30 cellular contexts compared by ENCODE assay signal in the genomic region with DNA sequence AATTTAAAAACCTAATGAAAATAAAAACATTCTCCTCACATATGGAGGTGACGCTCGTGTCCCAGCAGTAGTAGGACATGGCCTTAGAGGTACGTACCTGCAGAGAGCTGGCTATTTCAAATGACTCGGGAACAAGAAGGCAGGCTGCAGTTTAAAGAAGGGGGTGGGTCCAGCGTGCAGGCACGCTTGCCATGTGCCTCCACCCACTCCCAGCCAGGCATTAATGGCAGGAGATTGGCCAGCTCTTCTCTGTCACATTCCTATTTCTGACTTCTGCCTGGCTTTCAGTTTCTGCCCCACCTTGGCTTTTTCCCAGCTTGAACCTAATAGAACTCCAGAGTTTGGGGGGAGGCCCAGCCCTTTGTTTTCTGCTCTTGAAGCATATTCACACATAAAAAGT.
"Had no signal": no experiment of that assay in that cellular context is flagged by ENCODE, and none has a peak within 500 bp of the region (broad histone marks: within the 10 kb centered on the region; RNA-seq: fewer than 3 reads in every experiment).

No MANE protein-coding gene starts in this region.

- H3K4me1 ChIP-seq: colonic mucosa, gastrocnemius medialis, left lung, lower lobe of right lung, pancreas, testis, tibial artery had no signal

- H3K27ac Mint-ChIP-seq: dendritic cell treated with granulocyte-macrophage colony-stimulating factor and Interleukin-4, amounts not matched to agents 40 ng/mL and 50 ng/mL, for 4 days; endodermal cell; mesothelial cell of epicardium; natural killer cell treated with Interleukin-12 subunit alpha and Interleukin-12 subunit beta and Interleukin-15 and Interleukin-18, amount 100 ng/mL, for 72 hours; progenitor cell of endocrine pancreas; stimulated activated effector memory CD8-positive, alpha-beta T cell treated with anti-CD3 and anti-CD28 coated beads, Interleukin-12 subunit alpha, Interleukin-12 subunit beta, amount 100 ng/mL, for 72 hours; type B pancreatic cell had no signal

- H3K27me3 Mint-ChIP-seq: dendritic cell treated with granulocyte-macrophage colony-stimulating factor and Interleukin-4, amounts not matched to agents 40 ng/mL and 50 ng/mL, for 4 days; naive B cell; natural killer cell treated with Interleukin-12 subunit alpha and Interleukin-12 subunit beta and Interleukin-15 and Interleukin-18, amount 100 ng/mL, for 72 hours; progenitor cell of endocrine pancreas; type B pancreatic cell had no signal

- H3K4me1 Mint-ChIP-seq: endodermal cell; mesothelial cell of epicardium; naive B cell; neural crest cell; stimulated activated effector memory CD8-positive, alpha-beta T cell treated with anti-CD3 and anti-CD28 coated beads, Interleukin-12 subunit alpha, Interleukin-12 subunit beta, amount 100 ng/mL, for 72 hours had no signal

- H3K9me3 ChIP-seq: colonic mucosa, gastrocnemius medialis, left lung, lower lobe of right lung, mucosa of descending colon, neutrophil, pancreas, testis, tibial artery had no signal

- H3K4me3 Mint-ChIP-seq: dendritic cell treated with granulocyte-macrophage colony-stimulating factor and Interleukin-4, amounts not matched to agents 40 ng/mL and 50 ng/mL, for 4 days; endodermal cell; mesothelial cell of epicardium; naive B cell; natural killer cell treated with Interleukin-12 subunit alpha and Interleukin-12 subunit beta and Interleukin-15 and Interleukin-18, amount 100 ng/mL, for 72 hours; neural crest cell; stimulated activated effector memory CD8-positive, alpha-beta T cell treated with anti-CD3 and anti-CD28 coated beads, Interleukin-12 subunit alpha, Interleukin-12 subunit beta, amount 100 ng/mL, for 72 hours; type B pancreatic cell had no signal

- H3K27me3 ChIP-seq: colonic mucosa, gastrocnemius medialis, left lung, neutrophil, pancreas, testis, tibial artery had no signal

- H3K36me3 Mint-ChIP-seq: naive B cell; natural killer cell treated with Interleukin-12 subunit alpha and Interleukin-12 subunit beta and Interleukin-15 and Interleukin-18, amount 100 ng/mL, for 72 hours had no signal

- H3K36me3 ChIP-seq: colonic mucosa had no signal

- DNase-seq: colonic mucosa; effector CD8-positive, alpha-beta T cell; endodermal cell; foreskin fibroblast; gastrocnemius medialis; head of caudate nucleus; hippocampal formation; left cardiac atrium; left lung; lower lobe of right lung; mucosa of descending colon; naive B cell; pancreas; stimulated activated CD4-positive, alpha-beta T cell treated with anti-CD3 and anti-CD28 coated beads, Interleukin-2, amount 100 ng/mL, for 24 hours; stimulated activated CD4-positive, alpha-beta T cell treated with anti-CD3 and anti-CD28 coated beads, Interleukin-4, amount 100 ng/mL, for 24 hours; stimulated activated naive CD4-positive, alpha-beta T cell treated with Interleukin-2 at 50 U/mL for 16 hours; substantia nigra; testis; tibial artery had no signal

- H3K27ac ChIP-seq: colonic mucosa, epithelial cell of prostate, gastrocnemius medialis, left lung, lower lobe of right lung, neutrophil, pancreas, testis, tibial artery had no signal

- H3K4me3 ChIP-seq: colonic mucosa, gastrocnemius medialis, left lung, lower lobe of right lung, mucosa of descending colon, pancreas, testis, tibial artery had no signal

- ATAC-seq: esophagus mucosa; gastrocnemius medialis; left lung; lower lobe of right lung; mucosa of descending colon; natural killer cell treated with Interleukin-12 subunit alpha and Interleukin-12 subunit beta and Interleukin-15 and Interleukin-18, amount 100 ng/mL, for 72 hours; pancreas; sciatic nerve; stimulated activated effector memory CD8-positive, alpha-beta T cell treated with anti-CD3 and anti-CD28 coated beads, Interleukin-12 subunit alpha, Interleukin-12 subunit beta, amount 100 ng/mL, for 72 hours had no signal
